ENCODE assay signal across 12 cellular contexts in the genomic region with DNA sequence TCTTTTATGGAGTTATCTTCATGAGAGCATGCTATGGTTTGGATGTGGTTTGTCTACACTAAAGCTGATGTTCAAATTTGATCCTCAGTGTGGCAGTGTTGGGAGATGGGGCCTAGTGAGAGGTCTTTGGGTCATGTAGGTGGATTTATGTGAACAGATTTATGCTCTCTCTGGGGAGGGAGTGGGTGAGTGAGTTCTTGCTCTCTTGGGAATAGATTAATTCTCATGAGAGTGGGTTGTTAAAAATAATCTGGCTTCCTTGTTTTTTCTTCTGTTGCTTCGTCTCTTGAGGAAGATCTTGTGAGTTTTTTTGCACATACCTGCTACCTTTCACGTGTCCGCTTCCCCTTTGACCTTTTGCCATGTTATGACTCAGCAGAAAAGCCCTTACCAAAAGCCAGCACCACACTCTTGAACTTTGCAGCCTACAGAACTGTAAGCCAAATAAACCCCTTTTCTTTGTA. TPM values are rescaled to one million over a fixed set of nuclear protein-coding genes. Genes with fewer than 3 reads are reported as not detected.
DNase-seq lines count a peak whose midpoint lies in the region; ATAC-seq and TF ChIP-seq lines count a peak whose summit lies in the region.
"Had no signal": no experiment of that assay in that cellular context is flagged by ENCODE, and none has a peak within 500 bp of the region (broad histone marks: within the 10 kb centered on the region; RNA-seq: fewer than 3 reads in every experiment).

No MANE protein-coding gene starts in this region.

- CTCF ChIA-PET in MCF 10A (lab: Yijun Ruan, JAX): no interaction called here

- no peak overlapping the region for H3K4me3 ChIP-seq in breast epithelium

- ATAC-seq in HG03097 (IDR thresholded peaks at IDR 0.05; ENCODE audit: low FRiP score, unreplicated experiment) (peak; percentile 60), T-helper 17 cell (peak; percentile 33), GM18867 (IDR thresholded peaks at IDR 0.05; ENCODE audit: unreplicated experiment) (no peak), HG03439 (IDR thresholded peaks at IDR 0.05; ENCODE audit: unreplicated experiment) (no peak)
- ATAC-seq: activated T-cell treated with anti-CD3 and anti-CD28 coated beads, Interleukin-2, amount 50 U/mL, for 4 hours; stimulated activated effector memory CD8-positive, alpha-beta T cell treated with anti-CD3 and anti-CD28 coated beads, Interleukin-12 subunit alpha, Interleukin-12 subunit beta, amount 100 ng/mL, for 72 hours had no signal

- peak overlapping the region; percentile 69 for H3K27ac Mint-ChIP-seq in MCF 10A (ENCODE audit: low read depth, unreplicated experiment)
- H3K27ac Mint-ChIP-seq in T-helper 17 cell: no peak overlapping the region
- no peak overlapping the region for H3K27ac Mint-ChIP-seq in type B pancreatic cell
- H3K27ac Mint-ChIP-seq: stimulated activated effector memory CD8-positive, alpha-beta T cell treated with anti-CD3 and anti-CD28 coated beads, Interleukin-12 subunit alpha, Interleukin-12 subunit beta, amount 100 ng/mL, for 72 hours had no signal

- H3K27me3 ChIP-seq in breast epithelium: no peaks in the 10 kb centered on the region

- TF ChIP-seq POLR2A in breast epithelium (IDR thresholded peaks at IDR 0.05): no peak

- H3K36me3 Mint-ChIP-seq in MCF 10A (ENCODE audit: insufficient read depth, unreplicated experiment): peaks cover 11% of the 10 kb centered on the region
- no peaks in the 10 kb centered on the region for H3K36me3 Mint-ChIP-seq in T-helper 17 cell (ENCODE audit: low read depth)
- peaks cover 18% of the 10 kb centered on the region for H3K36me3 Mint-ChIP-seq in type B pancreatic cell
- H3K36me3 Mint-ChIP-seq: stimulated activated effector memory CD8-positive, alpha-beta T cell treated with anti-CD3 and anti-CD28 coated beads, Interleukin-12 subunit alpha, Interleukin-12 subunit beta, amount 100 ng/mL, for 72 hours had no signal

- POLR2A ChIA-PET in MCF 10A (lab: Yijun Ruan, JAX): no interaction called here

- intact Hi-C loops in MCF 10A (cut with micrococcal nuclease) (no loop called here), breast epithelium (cut with DNase I; ENCODE audit: low total_unique reads) (no loop called here)

- no TSS peak for BruUV-seq in MCF 10A (replicated peaks; lab: Mats Ljungman, UMichigan)

- DNase-seq in MCF 10A (ENCODE audit: unreplicated experiment): no peak
- no peak for DNase-seq in breast epithelium (ENCODE audit: low spot score in 2 of 2)
- DNase-seq in T-helper 17 cell: no peak
- DNase-seq in type B pancreatic cell (ENCODE audit: extremely low spot score, unreplicated experiment): no peak
- DNase-seq in stimulated activated naive CD4-positive, alpha-beta T cell treated with Interleukin-2 at 50 U/mL for 16 hours (lab: John Stamatoyannopoulos, UW): no peak
- DNase-seq: activated T-cell treated with anti-CD3 and anti-CD28 coated beads, Interleukin-2, amount 50 U/mL, for 4 hours; RPMI8226 had no signal

- H3K9me3 ChIP-seq in breast epithelium (no peaks in the 10 kb centered on the region), T-helper 17 cell (ENCODE audit: control insufficient read depth, low read length, poor library complexity, severe bottlenecking) (no peaks in the 10 kb centered on the region)

- H3K4me1 ChIP-seq in breast epithelium: no peaks in the 10 kb centered on the region

- no peak overlapping the region for H3K27ac ChIP-seq in breast epithelium
- H3K27ac ChIP-seq: HL-60 had no signal

- H3K27me3 Mint-ChIP-seq in MCF 10A (ENCODE audit: insufficient read depth, unreplicated experiment): no peaks in the 10 kb centered on the region
- no peaks in the 10 kb centered on the region for H3K27me3 Mint-ChIP-seq in T-helper 17 cell
- H3K27me3 Mint-ChIP-seq in type B pancreatic cell: no peaks in the 10 kb centered on the region

- H3K4me1 Mint-ChIP-seq in MCF 10A (ENCODE audit: insufficient read depth, unreplicated experiment) (peaks cover 16% of the 10 kb centered on the region), T-helper 17 cell (peaks cover 8% of the 10 kb centered on the region), type B pancreatic cell (ENCODE audit: unreplicated experiment) (peaks cover 18% of the 10 kb centered on the region)

- TF ChIP-seq CTCF in MCF 10A (IDR thresholded peaks at IDR 0.05; ENCODE audit: unreplicated experiment): no peak
- TF ChIP-seq CTCF in breast epithelium (IDR thresholded peaks at IDR 0.05): no peak
- TF ChIP-seq CTCF in type B pancreatic cell (conservative IDR thresholded peaks at IDR 0.05): peak; percentile 33

- H3K9me3 Mint-ChIP-seq in MCF 10A (ENCODE audit: unreplicated experiment) (no peaks in the 10 kb centered on the region), type B pancreatic cell (peaks cover 12% of the 10 kb centered on the region)
- H3K9me3 Mint-ChIP-seq: stimulated activated effector memory CD8-positive, alpha-beta T cell treated with anti-CD3 and anti-CD28 coated beads, Interleukin-12 subunit alpha, Interleukin-12 subunit beta, amount 100 ng/mL, for 72 hours had no signal

- H3K36me3 ChIP-seq in breast epithelium: no peaks in the 10 kb centered on the region

- H3K4me3 Mint-ChIP-seq in MCF 10A (ENCODE audit: unreplicated experiment) (no peak overlapping the region), T-helper 17 cell (no peak overlapping the region), type B pancreatic cell (no peak overlapping the region)
- H3K4me3 Mint-ChIP-seq: activated T-cell treated with anti-CD3 and anti-CD28 coated beads, Interleukin-2, amount 50 U/mL, for 4 hours; stimulated activated effector memory CD8-positive, alpha-beta T cell treated with anti-CD3 and anti-CD28 coated beads, Interleukin-12 subunit alpha, Interleukin-12 subunit beta, amount 100 ng/mL, for 72 hours had no signal

RNA-seq across cellular contexts. Expression of a gene that starts 20.5 kb away (rescaled TPM):
- total RNA-seq in MCF 10A (2022) (39.1 and 40.8 TPM in 2 replicates), breast epithelium (10 to 100 TPM; 28.8 to 51.7 (median 44.2) TPM), T-helper 17 cell (10 to 100 TPM; 10.9 to 12.3 TPM), type B pancreatic cell (ENCODE audit: low replicate concordance) (33.9 and 71.9 TPM in 2 replicates)

RNA-seq across cellular contexts. Expression of a gene that starts 49.4 kb away (rescaled TPM):
- total RNA-seq in MCF 10A (2022): 203 and 233 TPM in 2 replicates
- 10 to 100 TPM; 50.1 to 60.0 (median 50.8) TPM for total RNA-seq in breast epithelium
- total RNA-seq in T-helper 17 cell: 100 to 1,000 TPM in 1 of 2 donors, 10 to 100 TPM in 1; 98.1 to 108 TPM
- total RNA-seq in type B pancreatic cell (ENCODE audit: low replicate concordance): 140 and 258 TPM in 2 replicates

Comparison
In these comparisons a context has a peak if more than half of its experiments do, and no peak if none do; other contexts are left out.
1. ATAC-seq: peak in HG03097 (single experiment) and T-helper 17 cell (single experiment); none in GM18867 (single experiment) and HG03439 (single experiment).